In genomic region chr21:41583274-41583790, GRCh38 we compare ENCODE assay signal across 1 cellular context.
TF ChIP-seq lines count a peak whose summit lies in the region.

No MANE protein-coding gene starts in this region.

TF ChIP-seq in WTC11, 78 proteins besides CTCF, POLR2A, EP300 and RAD21 (continued from another document):
- no peak for TF ChIP-seq NR2C2 (CRISPR knock-in tag; IDR thresholded peaks at IDR 0.05)
- no peak for TF ChIP-seq GABPB1 (CRISPR knock-in tag; IDR thresholded peaks at IDR 0.05)
- TF ChIP-seq AR (CRISPR knock-in tag; IDR thresholded peaks at IDR 0.05), result no peak
- no peak for TF ChIP-seq IRF2 (CRISPR knock-in tag; IDR thresholded peaks at IDR 0.05; ENCODE audit: borderline replicate concordance, low read depth)
- TF ChIP-seq, protein P1, sequence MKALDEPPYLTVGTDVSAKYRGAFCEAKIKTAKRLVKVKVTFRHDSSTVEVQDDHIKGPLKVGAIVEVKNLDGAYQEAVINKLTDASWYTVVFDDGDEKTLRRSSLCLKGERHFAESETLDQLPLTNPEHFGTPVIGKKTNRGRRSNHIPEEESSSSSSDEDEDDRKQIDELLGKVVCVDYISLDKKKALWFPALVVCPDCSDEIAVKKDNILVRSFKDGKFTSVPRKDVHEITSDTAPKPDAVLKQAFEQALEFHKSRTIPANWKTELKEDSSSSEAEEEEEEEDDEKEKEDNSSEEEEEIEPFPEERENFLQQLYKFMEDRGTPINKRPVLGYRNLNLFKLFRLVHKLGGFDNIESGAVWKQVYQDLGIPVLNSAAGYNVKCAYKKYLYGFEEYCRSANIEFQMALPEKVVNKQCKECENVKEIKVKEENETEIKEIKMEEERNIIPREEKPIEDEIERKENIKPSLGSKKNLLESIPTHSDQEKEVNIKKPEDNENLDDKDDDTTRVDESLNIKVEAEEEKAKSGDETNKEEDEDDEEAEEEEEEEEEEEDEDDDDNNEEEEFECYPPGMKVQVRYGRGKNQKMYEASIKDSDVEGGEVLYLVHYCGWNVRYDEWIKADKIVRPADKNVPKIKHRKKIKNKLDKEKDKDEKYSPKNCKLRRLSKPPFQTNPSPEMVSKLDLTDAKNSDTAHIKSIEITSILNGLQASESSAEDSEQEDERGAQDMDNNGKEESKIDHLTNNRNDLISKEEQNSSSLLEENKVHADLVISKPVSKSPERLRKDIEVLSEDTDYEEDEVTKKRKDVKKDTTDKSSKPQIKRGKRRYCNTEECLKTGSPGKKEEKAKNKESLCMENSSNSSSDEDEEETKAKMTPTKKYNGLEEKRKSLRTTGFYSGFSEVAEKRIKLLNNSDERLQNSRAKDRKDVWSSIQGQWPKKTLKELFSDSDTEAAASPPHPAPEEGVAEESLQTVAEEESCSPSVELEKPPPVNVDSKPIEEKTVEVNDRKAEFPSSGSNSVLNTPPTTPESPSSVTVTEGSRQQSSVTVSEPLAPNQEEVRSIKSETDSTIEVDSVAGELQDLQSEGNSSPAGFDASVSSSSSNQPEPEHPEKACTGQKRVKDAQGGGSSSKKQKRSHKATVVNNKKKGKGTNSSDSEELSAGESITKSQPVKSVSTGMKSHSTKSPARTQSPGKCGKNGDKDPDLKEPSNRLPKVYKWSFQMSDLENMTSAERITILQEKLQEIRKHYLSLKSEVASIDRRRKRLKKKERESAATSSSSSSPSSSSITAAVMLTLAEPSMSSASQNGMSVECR (CRISPR knock-in tag; IDR thresholded peaks at IDR 0.05; ENCODE audit: borderline replicate concordance), result no peak
- TF ChIP-seq, protein P2, sequence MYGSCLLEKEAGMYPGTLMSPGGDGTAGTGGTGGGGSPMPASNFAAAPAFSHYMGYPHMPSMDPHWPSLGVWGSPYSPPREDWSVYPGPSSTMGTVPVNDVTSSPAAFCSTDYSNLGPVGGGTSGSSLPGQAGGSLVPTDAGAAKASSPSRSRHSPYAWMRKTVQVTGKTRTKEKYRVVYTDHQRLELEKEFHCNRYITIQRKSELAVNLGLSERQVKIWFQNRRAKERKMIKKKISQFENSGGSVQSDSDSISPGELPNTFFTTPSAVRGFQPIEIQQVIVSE (CRISPR knock-in tag; IDR thresholded peaks at IDR 0.05; ENCODE audit: borderline replicate concordance), result no peak
- no peak for TF ChIP-seq TP53 (CRISPR knock-in tag; IDR thresholded peaks at IDR 0.05)
- no peak for TF ChIP-seq ZNF671 (CRISPR knock-in tag; IDR thresholded peaks at IDR 0.05)
- no peak for TF ChIP-seq NR1H2 (CRISPR knock-in tag; IDR thresholded peaks at IDR 0.05)
TF ChIP-seq in WTC11: peak in this region for 0.
